Comparison of ENCODE assay signal across 8 cellular contexts in genomic region chr1:112716133-112716720, GRCh38.
DNase-seq lines count a peak whose midpoint lies in the region; ATAC-seq and TF ChIP-seq lines count a peak whose summit lies in the region.

No MANE protein-coding gene starts in this region.

- peak; percentile 91 for TF ChIP-seq CTCF in 22Rv1 (IDR thresholded peaks at IDR 0.05)

- no peak overlapping the region for H3K27ac ChIP-seq in 22Rv1

- DNase-seq in HUDEP-2 (lab: John Stamatoyannopoulos, UW; ENCODE audit: unreplicated experiment in 76 of 76) = peak in 71 of 76 experiments; percentile 4 to 84 (median 64)
- peak; percentile 40 for DNase-seq in NOMO-1 treated with DMSO at 0.1 percent for 48 hours (lab: John Stamatoyannopoulos, UW; ENCODE audit: unreplicated experiment)
- peak; percentile 49 for DNase-seq in activated CD8-positive, alpha-beta memory T cell treated with anti-CD3 and anti-CD28 coated beads, Interleukin-2, amount 50 U/mL, for 1 hour (ENCODE audit: extremely low read depth)
- peak; percentile 95 for DNase-seq in epidermal melanocyte (ENCODE audit: insufficient read length, low spot score)
- peak; percentile 96 for DNase-seq in midbrain (lab: John Stamatoyannopoulos, UW)
- DNase-seq in stimulated activated CD8-positive, alpha-beta memory T cell treated with anti-CD3 and anti-CD28 coated beads, Interleukin-15, amount 100 ng/mL, for 24 hours (ENCODE audit: low read depth) = peak; percentile 57

- peak; percentile 33 for ATAC-seq in GM18502 (IDR thresholded peaks at IDR 0.05; ENCODE audit: poor library complexity, unreplicated experiment)

Comparison
In these comparisons a context has a peak if more than half of its experiments do, and no peak if none do; other contexts are left out.
1. DNase-seq: peak in every context shown above with its lines; median percentile 96 in midbrain; 95 in epidermal melanocyte; 64 in HUDEP-2; 57 in stimulated activated CD8-positive, alpha-beta memory T cell treated with anti-CD3 and anti-CD28 coated beads, Interleukin-15, amount 100 ng/mL, for 24 hours; 49 in activated CD8-positive, alpha-beta memory T cell treated with anti-CD3 and anti-CD28 coated beads, Interleukin-2, amount 50 U/mL, for 1 hour; 40 in NOMO-1 treated with DMSO at 0.1 percent for 48 hours.